12 cellular contexts compared by ENCODE assay signal in genomic region chr17:10117581-10118001, GRCh38.
A peak's percentile ranks its signal among the peaks of the same experiment; 100 is the strongest.
DNase-seq lines count a peak whose midpoint lies in the region; TF ChIP-seq lines count a peak whose summit lies in the region.
"Had no signal": no experiment of that assay in that cellular context is flagged by ENCODE, and none has a peak within 500 bp of the region (broad histone marks: within the 10 kb centered on the region; RNA-seq: fewer than 3 reads in every experiment).

No MANE protein-coding gene starts in this region.

- H4K20me1 ChIP-seq in Karpas-422 (ENCODE audit: insufficient read depth, low read depth, low read length), result no peaks in the 10 kb centered on the region

- H3K4me1 ChIP-seq in Karpas-422 (ENCODE audit: low read length), result peaks cover 87% of the 10 kb centered on the region
- no peaks in the 10 kb centered on the region for H3K4me1 ChIP-seq in endodermal cell (ENCODE audit: control insufficient read depth, insufficient read depth, low read length)

- H3K27me3 Mint-ChIP-seq in endodermal cell (ENCODE audit: insufficient read depth) (no peaks in the 10 kb centered on the region), progenitor cell of endocrine pancreas (peaks cover 12% of the 10 kb centered on the region)

- DNase-seq in GM10266 (ENCODE audit: extremely low spot score) (no peak), Karpas-422 (peak; percentile 92), endodermal cell (peak; percentile 89), pons (ENCODE audit: low spot score) (peak; percentile 79), COR-L47 (lab: John Stamatoyannopoulos, UW) (no peak), progenitor cell of endocrine pancreas (ENCODE audit: low spot score, unreplicated experiment) (no peak), NCI-H1417 treated with DMSO at 0.1 percent for 48 hours (lab: John Stamatoyannopoulos, UW) (no peak)
- no peak for DNase-seq in activated CD8-positive, alpha-beta memory T cell treated with anti-CD3 and anti-CD28 coated beads for 24 hours
- DNase-seq: activated T-cell treated with anti-CD3 and anti-CD28 coated beads, Interleukin-2, amount 50 U/mL, for 72 hours; GF-D8; stimulated activated CD4-positive, alpha-beta T cell treated with anti-CD3 and anti-CD28 coated beads, Interleukin-2, amount 100 ng/mL, for 48 hours had no signal

- H3K4me3 Mint-ChIP-seq in endodermal cell, result no peak overlapping the region
- H3K4me3 Mint-ChIP-seq in progenitor cell of endocrine pancreas (ENCODE audit: low read depth), result no peak overlapping the region
- H3K4me3 Mint-ChIP-seq: activated T-cell treated with anti-CD3 and anti-CD28 coated beads, Interleukin-2, amount 50 U/mL, for 72 hours had no signal

- H2AFZ ChIP-seq in Karpas-422 (ENCODE audit: low read length), result no peak overlapping the region

- H3K9me2 ChIP-seq in Karpas-422 (replicated peaks; ENCODE audit: insufficient read depth, low read length), result no peaks in the 10 kb centered on the region

- H3K27ac ChIP-seq in Karpas-422 (ENCODE audit: low read length), result peak overlapping the region; percentile 95
- no peak overlapping the region for H3K27ac ChIP-seq in endodermal cell (ENCODE audit: low read depth, low read length)

- no peaks in the 10 kb centered on the region for H3K9me3 ChIP-seq in Karpas-422 (ENCODE audit: low read length)
- peaks cover 4% of the 10 kb centered on the region for H3K9me3 ChIP-seq in endodermal cell (ENCODE audit: control insufficient read depth, low read length)

- H3K27ac Mint-ChIP-seq in endodermal cell, result peak overlapping the region; percentile 91
- no peak overlapping the region for H3K27ac Mint-ChIP-seq in progenitor cell of endocrine pancreas
- H3K27ac Mint-ChIP-seq: activated T-cell treated with anti-CD3 and anti-CD28 coated beads, Interleukin-2, amount 50 U/mL, for 72 hours had no signal

- H3K36me3 ChIP-seq in Karpas-422 (ENCODE audit: insufficient read depth, low read length), result no peaks in the 10 kb centered on the region
- no peaks in the 10 kb centered on the region for H3K36me3 ChIP-seq in endodermal cell (ENCODE audit: control insufficient read depth, insufficient read depth, low read length)

- H3K79me2 ChIP-seq in Karpas-422 (ENCODE audit: low read length), result no peaks in the 10 kb centered on the region

- H3K4me1 Mint-ChIP-seq in endodermal cell, result peaks cover 46% of the 10 kb centered on the region
- H3K4me1 Mint-ChIP-seq in progenitor cell of endocrine pancreas (ENCODE audit: low read depth), result peaks cover 21% of the 10 kb centered on the region

- H3K27me3 ChIP-seq in Karpas-422 (ENCODE audit: low read length), result no peaks in the 10 kb centered on the region
- H3K27me3 ChIP-seq in endodermal cell (ENCODE audit: control insufficient read depth, insufficient read depth, low read length, poor library complexity, severe bottlenecking), result no peaks in the 10 kb centered on the region

- H3K9ac ChIP-seq in Karpas-422 (ENCODE audit: low read length) (peak overlapping the region; percentile 74), endodermal cell (ENCODE audit: extremely low read depth, low read length, poor library complexity, severe bottlenecking) (no peak overlapping the region)

- WGBS in endodermal cell (ENCODE audit: insufficient coverage in 1 of 2, insufficient read length in 1 of 2), 2 experiments, result 70 to 88% methylated on average over 1 to 7 of the region's 7 CpGs

- H3K4me3 ChIP-seq in Karpas-422 (ENCODE audit: low read length) (peak overlapping the region; percentile 62), endodermal cell (ENCODE audit: low read length) (no peak overlapping the region)
- H3K4me3 ChIP-seq: lung had no signal

- H3K4me2 ChIP-seq in Karpas-422 (ENCODE audit: low read depth, low read length, poor library complexity, severe bottlenecking), result peak overlapping the region; percentile 79

- TF ChIP-seq CTCF in GM10266 (IDR thresholded peaks at IDR 0.05; ENCODE audit: control insufficient read depth, insufficient read depth, low read depth, missing control alignments) (peak; percentile 41), endodermal cell (conservative IDR thresholded peaks at IDR 0.05) (peak; percentile 47), progenitor cell of endocrine pancreas (IDR thresholded peaks at IDR 0.05; ENCODE audit: unreplicated experiment) (no peak)

- H3K9me3 Mint-ChIP-seq in endodermal cell, result peaks cover 13% of the 10 kb centered on the region
- H3K9me3 Mint-ChIP-seq in progenitor cell of endocrine pancreas (ENCODE audit: low read depth), result peaks cover 4% of the 10 kb centered on the region
- H3K9me3 Mint-ChIP-seq: activated T-cell treated with anti-CD3 and anti-CD28 coated beads, Interleukin-2, amount 50 U/mL, for 72 hours had no signal

- H3K36me3 Mint-ChIP-seq in endodermal cell (ENCODE audit: low read depth) (no peaks in the 10 kb centered on the region), progenitor cell of endocrine pancreas (ENCODE audit: insufficient read depth) (no peaks in the 10 kb centered on the region)

Comparison
In these comparisons a context has a peak if more than half of its experiments do, and no peak if none do; other contexts are left out.
1. DNase-seq: peak in Karpas-422 (single experiment), endodermal cell (single experiment) and pons (single experiment); none in GM10266 (single experiment), activated CD8-positive, alpha-beta memory T cell treated with anti-CD3 and anti-CD28 coated beads for 24 hours (single experiment), COR-L47 (single experiment), progenitor cell of endocrine pancreas (single experiment) and NCI-H1417 treated with DMSO at 0.1 percent for 48 hours (single experiment).